Comparison of ENCODE assay signal across 1 cellular context in genomic region chr1:209783338-209783737, GRCh38.
TF ChIP-seq lines count a peak whose summit lies in the region.

No MANE protein-coding gene starts in this region.

TF ChIP-seq in GM12878, 131 proteins besides CTCF, POLR2A, EP300 and RAD21:
- TF ChIP-seq MEF2B (IDR thresholded peaks at IDR 0.05; ENCODE audit: partially characterized antibody, poor library complexity, severe bottlenecking), result no peak
- TF ChIP-seq PKNOX1 (IDR thresholded peaks at IDR 0.05), result no peak
- TF ChIP-seq MYB (IDR thresholded peaks at IDR 0.05; ENCODE audit: borderline replicate concordance, low read depth, low read length), result no peak
- no peak for TF ChIP-seq ZNF384 (IDR thresholded peaks at IDR 0.05; ENCODE audit: borderline replicate concordance, low read depth, low read length)
- no peak for TF ChIP-seq ESRRA (IDR thresholded peaks at IDR 0.05; ENCODE audit: low read length)
- TF ChIP-seq RB1 (IDR thresholded peaks at IDR 0.05; ENCODE audit: borderline replicate concordance), result no peak
- no peak for TF ChIP-seq HDAC2 (IDR thresholded peaks at IDR 0.05)
- TF ChIP-seq FOXK2 (IDR thresholded peaks at IDR 0.05), result no peak
- TF ChIP-seq RFX5 (IDR thresholded peaks at IDR 0.05; ENCODE audit: low read depth, low read length), result no peak
- no peak for TF ChIP-seq RBBP5 (conservative IDR thresholded peaks at IDR 0.05)
- TF ChIP-seq MAX (IDR thresholded peaks at IDR 0.05; ENCODE audit: low read depth, low read length), result no peak
- TF ChIP-seq SREBF1 (IDR thresholded peaks at IDR 0.05; ENCODE audit: low read length), result no peak
- TF ChIP-seq ZNF274 (IDR thresholded peaks at IDR 0.05; ENCODE audit: insufficient read depth, insufficient read length), result no peak
- TF ChIP-seq BCLAF1 (IDR thresholded peaks at IDR 0.05), result no peak
- TF ChIP-seq ZZZ3 (IDR thresholded peaks at IDR 0.05; ENCODE audit: control insufficient read depth, insufficient read length, low read depth), result no peak
- no peak for TF ChIP-seq PRDM15 (CRISPR knock-in tag; IDR thresholded peaks at IDR 0.05)
- no peak for TF ChIP-seq POU2F2 (IDR thresholded peaks at IDR 0.05; ENCODE audit: borderline replicate concordance, low read depth, low read length)
- TF ChIP-seq TARDBP (IDR thresholded peaks at IDR 0.05; ENCODE audit: borderline replicate concordance), result no peak
- TF ChIP-seq SIX5 (IDR thresholded peaks at IDR 0.05; ENCODE audit: low read depth, low read length, severe bottlenecking), result no peak
